30 cellular contexts compared by ENCODE assay signal in the genomic region with DNA sequence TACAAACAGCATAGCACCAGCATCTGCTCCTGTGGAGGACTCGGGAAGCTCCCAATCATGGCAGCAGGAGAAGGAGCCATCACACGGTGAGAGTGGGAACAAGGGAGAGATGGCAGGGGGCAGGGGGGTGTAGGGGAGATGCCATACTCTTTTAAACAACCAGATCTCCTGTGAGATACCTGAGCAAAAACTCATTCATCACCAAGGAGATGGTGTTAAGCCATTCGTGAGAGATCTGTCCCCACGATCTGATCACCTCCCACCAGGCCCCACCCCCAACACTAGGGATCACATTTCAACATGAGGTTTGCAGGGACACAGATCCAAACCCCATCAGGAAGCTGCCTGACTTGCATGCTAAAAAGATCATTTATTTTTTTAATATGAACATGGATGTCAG.
"Had no signal": no experiment of that assay in that cellular context is flagged by ENCODE, and none has a peak within 500 bp of the region (broad histone marks: within the 10 kb centered on the region; RNA-seq: fewer than 3 reads in every experiment).

No MANE protein-coding gene starts in this region.

- H3K9me3 ChIP-seq: colonic mucosa, lower lobe of right lung, ovary, psoas muscle, sigmoid colon, stomach, thyroid gland, vagina had no signal

- H3K27ac Mint-ChIP-seq: dendritic cell treated with granulocyte-macrophage colony-stimulating factor and Interleukin-4, amounts not matched to agents 40 ng/mL and 50 ng/mL, for 4 days; immature natural killer cell; mesothelial cell of epicardium; naive thymus-derived CD4-positive, alpha-beta T cell; stimulated activated effector memory CD8-positive, alpha-beta T cell treated with anti-CD3 and anti-CD28 coated beads, Interleukin-12 subunit alpha, Interleukin-12 subunit beta, amount 100 ng/mL, for 72 hours had no signal

- H3K36me3 ChIP-seq: colonic mucosa, esophagus muscularis mucosa, gastroesophageal sphincter, heart right ventricle, lower lobe of right lung, ovary, sigmoid colon, stomach, thyroid gland, vagina had no signal

- H3K4me1 ChIP-seq: colonic mucosa, esophagus muscularis mucosa, foreskin keratinocyte, gastroesophageal sphincter, heart right ventricle, lower lobe of right lung, psoas muscle, sigmoid colon, thyroid gland, vagina had no signal

- H3K4me3 Mint-ChIP-seq: dendritic cell treated with granulocyte-macrophage colony-stimulating factor and Interleukin-4, amounts not matched to agents 40 ng/mL and 50 ng/mL, for 4 days; immature natural killer cell; mesothelial cell of epicardium; naive thymus-derived CD4-positive, alpha-beta T cell; stimulated activated effector memory CD8-positive, alpha-beta T cell treated with anti-CD3 and anti-CD28 coated beads, Interleukin-12 subunit alpha, Interleukin-12 subunit beta, amount 100 ng/mL, for 72 hours had no signal

- H3K36me3 Mint-ChIP-seq: immature natural killer cell; mesothelial cell of epicardium; naive thymus-derived CD4-positive, alpha-beta T cell; stimulated activated effector memory CD8-positive, alpha-beta T cell treated with anti-CD3 and anti-CD28 coated beads, Interleukin-12 subunit alpha, Interleukin-12 subunit beta, amount 100 ng/mL, for 72 hours had no signal

- H3K27me3 ChIP-seq: colonic mucosa, esophagus muscularis mucosa, foreskin keratinocyte, gastroesophageal sphincter, heart right ventricle, ovary, sigmoid colon, stomach, thyroid gland, vagina had no signal

- H3K27me3 Mint-ChIP-seq: dendritic cell treated with granulocyte-macrophage colony-stimulating factor and Interleukin-4, amounts not matched to agents 40 ng/mL and 50 ng/mL, for 4 days; naive thymus-derived CD4-positive, alpha-beta T cell had no signal

- H3K4me3 ChIP-seq: colonic mucosa, esophagus muscularis mucosa, gastroesophageal sphincter, heart right ventricle, lower lobe of right lung, ovary, psoas muscle, sigmoid colon, stomach, thyroid gland, vagina had no signal

- ATAC-seq: foreskin keratinocyte; gastroesophageal sphincter; heart right ventricle; left colon; left ventricle myocardium superior; lower lobe of right lung; naive thymus-derived CD4-positive, alpha-beta T cell; psoas muscle; right cardiac atrium; stimulated activated effector memory CD8-positive, alpha-beta T cell treated with anti-CD3 and anti-CD28 coated beads, Interleukin-12 subunit alpha, Interleukin-12 subunit beta, amount 100 ng/mL, for 72 hours had no signal

- H3K9me3 Mint-ChIP-seq: immature natural killer cell had no signal

- H3K4me1 Mint-ChIP-seq: immature natural killer cell; mesothelial cell of epicardium; naive thymus-derived CD4-positive, alpha-beta T cell; stimulated activated effector memory CD8-positive, alpha-beta T cell treated with anti-CD3 and anti-CD28 coated beads, Interleukin-12 subunit alpha, Interleukin-12 subunit beta, amount 100 ng/mL, for 72 hours had no signal

- H3K27ac ChIP-seq: colonic mucosa, esophagus muscularis mucosa, foreskin keratinocyte, gastroesophageal sphincter, heart right ventricle, lower lobe of right lung, ovary, psoas muscle, sigmoid colon, stomach, thyroid gland, vagina had no signal

- DNase-seq: colonic mucosa; effector CD8-positive, alpha-beta T cell; foreskin keratinocyte; heart right ventricle; hippocampal formation; immature natural killer cell; islet precursor cell; kidney glomerular epithelial cell; left colon; left ventricle myocardium superior; lower lobe of right lung; naive thymus-derived CD4-positive, alpha-beta T cell; occipital lobe; ovary; posterior cingulate gyrus; psoas muscle; right cardiac atrium; sigmoid colon; stimulated activated CD4-positive, alpha-beta T cell treated with anti-CD3 and anti-CD28 coated beads, Interleukin-2, amount 100 ng/mL, for 24 hours; stimulated activated CD4-positive, alpha-beta T cell treated with anti-CD3 and anti-CD28 coated beads, Interleukin-4, amount 100 ng/mL, for 24 hours; stimulated activated naive CD4-positive, alpha-beta T cell treated with Interleukin-2 at 50 U/mL for 16 hours; stomach; thyroid gland; trophoblast cell had no signal
